In the genomic region with DNA sequence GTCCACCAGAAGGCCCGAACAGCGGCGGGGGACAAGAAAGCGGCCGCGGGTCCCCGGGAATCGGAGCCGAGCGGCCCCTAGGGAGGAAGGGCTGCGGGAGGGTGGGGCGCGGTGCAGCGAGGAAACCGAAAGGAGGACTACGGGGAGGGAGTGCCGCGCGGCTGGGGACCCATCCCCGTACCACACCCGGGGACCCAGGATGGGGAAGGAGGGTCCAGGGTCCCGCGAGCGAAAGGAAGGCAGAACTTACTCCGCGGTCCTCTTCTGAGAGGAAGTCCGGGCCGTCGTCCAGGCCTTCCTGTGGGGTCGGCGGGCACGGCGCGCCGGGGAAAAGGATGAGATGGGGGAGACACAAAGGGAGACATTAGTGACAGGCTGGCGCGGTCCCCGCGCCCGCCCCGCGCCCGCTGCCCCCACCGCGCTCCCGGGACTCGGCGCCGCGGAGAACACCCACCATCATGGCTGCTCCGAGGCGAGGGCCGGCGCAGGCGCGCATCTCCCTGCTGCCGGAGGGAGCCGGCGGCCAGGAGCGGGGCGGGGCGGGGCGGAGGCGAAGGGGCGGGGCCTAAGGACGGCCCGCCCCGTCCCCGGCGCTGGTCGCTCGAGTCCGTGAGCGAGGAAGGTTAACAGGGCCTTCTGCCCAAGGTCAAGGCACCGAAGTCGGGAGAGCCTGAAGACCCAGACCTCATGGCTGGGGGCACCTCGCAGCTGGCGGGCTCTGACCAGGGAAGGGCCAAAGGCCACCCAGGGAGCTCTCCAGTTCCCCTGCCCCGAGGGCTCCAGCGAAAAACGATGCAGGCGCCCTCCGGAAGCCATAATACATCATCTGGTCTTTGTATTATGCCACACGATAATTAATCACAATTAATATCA, we compare ENCODE assay signal across 1 cellular context.
TF ChIP-seq lines count a peak whose summit lies in the region.

Gene SNX6 (minus strand): TSS at position 492 of the 873 bp plus-strand sequence. CDS start 32 bp downstream, at position 460.

TF ChIP-seq in HepG2, 621 proteins besides CTCF, POLR2A, EP300 and RAD21 (continued from another document and continues in another):
- TF ChIP-seq, protein P1, sequence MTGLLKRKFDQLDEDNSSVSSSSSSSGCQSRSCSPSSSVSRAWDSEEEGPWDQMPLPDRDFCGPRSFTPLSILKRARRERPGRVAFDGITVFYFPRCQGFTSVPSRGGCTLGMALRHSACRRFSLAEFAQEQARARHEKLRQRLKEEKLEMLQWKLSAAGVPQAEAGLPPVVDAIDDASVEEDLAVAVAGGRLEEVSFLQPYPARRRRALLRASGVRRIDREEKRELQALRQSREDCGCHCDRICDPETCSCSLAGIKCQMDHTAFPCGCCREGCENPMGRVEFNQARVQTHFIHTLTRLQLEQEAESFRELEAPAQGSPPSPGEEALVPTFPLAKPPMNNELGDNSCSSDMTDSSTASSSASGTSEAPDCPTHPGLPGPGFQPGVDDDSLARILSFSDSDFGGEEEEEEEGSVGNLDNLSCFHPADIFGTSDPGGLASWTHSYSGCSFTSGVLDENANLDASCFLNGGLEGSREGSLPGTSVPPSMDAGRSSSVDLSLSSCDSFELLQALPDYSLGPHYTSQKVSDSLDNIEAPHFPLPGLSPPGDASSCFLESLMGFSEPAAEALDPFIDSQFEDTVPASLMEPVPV (CRISPR knock-in tag; IDR thresholded peaks at IDR 0.05): peak; percentile 60; the same call in 1 of the 2 replicates
- 0 out of 2 replicates have a peak, but pooled peaks have one; percentile 23 for TF ChIP-seq ONECUT2 (CRISPR knock-in tag; IDR thresholded peaks at IDR 0.05)
- TF ChIP-seq ZC3H4 (CRISPR knock-in tag; IDR thresholded peaks at IDR 0.05; ENCODE audit: borderline replicate concordance): no peak; the same call in 1 of the 2 replicates
- TF ChIP-seq, protein P2, sequence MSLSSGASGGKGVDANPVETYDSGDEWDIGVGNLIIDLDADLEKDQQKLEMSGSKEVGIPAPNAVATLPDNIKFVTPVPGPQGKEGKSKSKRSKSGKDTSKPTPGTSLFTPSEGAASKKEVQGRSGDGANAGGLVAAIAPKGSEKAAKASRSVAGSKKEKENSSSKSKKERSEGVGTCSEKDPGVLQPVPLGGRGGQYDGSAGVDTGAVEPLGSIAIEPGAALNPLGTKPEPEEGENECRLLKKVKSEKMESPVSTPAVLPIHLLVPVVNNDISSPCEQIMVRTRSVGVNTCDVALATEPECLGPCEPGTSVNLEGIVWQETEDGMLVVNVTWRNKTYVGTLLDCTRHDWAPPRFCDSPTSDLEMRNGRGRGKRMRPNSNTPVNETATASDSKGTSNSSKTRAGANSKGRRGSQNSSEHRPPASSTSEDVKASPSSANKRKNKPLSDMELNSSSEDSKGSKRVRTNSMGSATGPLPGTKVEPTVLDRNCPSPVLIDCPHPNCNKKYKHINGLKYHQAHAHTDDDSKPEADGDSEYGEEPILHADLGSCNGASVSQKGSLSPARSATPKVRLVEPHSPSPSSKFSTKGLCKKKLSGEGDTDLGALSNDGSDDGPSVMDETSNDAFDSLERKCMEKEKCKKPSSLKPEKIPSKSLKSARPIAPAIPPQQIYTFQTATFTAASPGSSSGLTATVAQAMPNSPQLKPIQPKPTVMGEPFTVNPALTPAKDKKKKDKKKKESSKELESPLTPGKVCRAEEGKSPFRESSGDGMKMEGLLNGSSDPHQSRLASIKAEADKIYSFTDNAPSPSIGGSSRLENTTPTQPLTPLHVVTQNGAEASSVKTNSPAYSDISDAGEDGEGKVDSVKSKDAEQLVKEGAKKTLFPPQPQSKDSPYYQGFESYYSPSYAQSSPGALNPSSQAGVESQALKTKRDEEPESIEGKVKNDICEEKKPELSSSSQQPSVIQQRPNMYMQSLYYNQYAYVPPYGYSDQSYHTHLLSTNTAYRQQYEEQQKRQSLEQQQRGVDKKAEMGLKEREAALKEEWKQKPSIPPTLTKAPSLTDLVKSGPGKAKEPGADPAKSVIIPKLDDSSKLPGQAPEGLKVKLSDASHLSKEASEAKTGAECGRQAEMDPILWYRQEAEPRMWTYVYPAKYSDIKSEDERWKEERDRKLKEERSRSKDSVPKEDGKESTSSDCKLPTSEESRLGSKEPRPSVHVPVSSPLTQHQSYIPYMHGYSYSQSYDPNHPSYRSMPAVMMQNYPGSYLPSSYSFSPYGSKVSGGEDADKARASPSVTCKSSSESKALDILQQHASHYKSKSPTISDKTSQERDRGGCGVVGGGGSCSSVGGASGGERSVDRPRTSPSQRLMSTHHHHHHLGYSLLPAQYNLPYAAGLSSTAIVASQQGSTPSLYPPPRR (CRISPR knock-in tag; IDR thresholded peaks at IDR 0.05; ENCODE audit: borderline replicate concordance): peak; percentile 50
- TF ChIP-seq ISL2 (CRISPR knock-in tag; IDR thresholded peaks at IDR 0.05): peak; percentile 74
- 0 out of 2 replicates have a peak, but pooled peaks have one; percentile 40 for TF ChIP-seq ZBTB3 (CRISPR knock-in tag; IDR thresholded peaks at IDR 0.05; ENCODE audit: borderline replicate concordance, low read depth)
- 0 out of 2 replicates have a peak, but pooled peaks have one; percentile 82 for TF ChIP-seq ZNF674 (CRISPR knock-in tag; IDR thresholded peaks at IDR 0.05; ENCODE audit: low read depth)
- peak; percentile 26; the same call in 1 of the 2 replicates for TF ChIP-seq RCOR2 (CRISPR knock-in tag; IDR thresholded peaks at IDR 0.05)
- TF ChIP-seq TRAFD1 (CRISPR knock-in tag; IDR thresholded peaks at IDR 0.05; ENCODE audit: borderline replicate concordance): peak; percentile 91
- no peak for TF ChIP-seq AHDC1 (CRISPR knock-in tag; IDR thresholded peaks at IDR 0.05; ENCODE audit: borderline replicate concordance)
- no peak; the same call in 1 of the 2 replicates for TF ChIP-seq ZNF251 (CRISPR knock-in tag; IDR thresholded peaks at IDR 0.05)
- no peak for TF ChIP-seq PCBP2 (optimal IDR thresholded peaks at IDR 0.05; ENCODE audit: low read depth, low read length, poor library complexity, severe bottlenecking)
- TF ChIP-seq SMAD3 (CRISPR knock-in tag; IDR thresholded peaks at IDR 0.05): peak; percentile 20
- TF ChIP-seq PAF1 (CRISPR knock-in tag; IDR thresholded peaks at IDR 0.05): no peak
- no peak for TF ChIP-seq ARNT (IDR thresholded peaks at IDR 0.05)
- TF ChIP-seq MAFG (CRISPR knock-in tag; IDR thresholded peaks at IDR 0.05): peak; percentile 49; the same call in 1 of the 2 replicates
- TF ChIP-seq ZNF501 (CRISPR knock-in tag; IDR thresholded peaks at IDR 0.05): peak; percentile 99
- no peak; the same call in 1 of the 2 replicates for TF ChIP-seq NCOA1 (CRISPR knock-in tag; IDR thresholded peaks at IDR 0.05)
- TF ChIP-seq FOXK1 (CRISPR knock-in tag; IDR thresholded peaks at IDR 0.05; ENCODE audit: borderline replicate concordance, low read depth): no peak
- TF ChIP-seq, protein P3, sequence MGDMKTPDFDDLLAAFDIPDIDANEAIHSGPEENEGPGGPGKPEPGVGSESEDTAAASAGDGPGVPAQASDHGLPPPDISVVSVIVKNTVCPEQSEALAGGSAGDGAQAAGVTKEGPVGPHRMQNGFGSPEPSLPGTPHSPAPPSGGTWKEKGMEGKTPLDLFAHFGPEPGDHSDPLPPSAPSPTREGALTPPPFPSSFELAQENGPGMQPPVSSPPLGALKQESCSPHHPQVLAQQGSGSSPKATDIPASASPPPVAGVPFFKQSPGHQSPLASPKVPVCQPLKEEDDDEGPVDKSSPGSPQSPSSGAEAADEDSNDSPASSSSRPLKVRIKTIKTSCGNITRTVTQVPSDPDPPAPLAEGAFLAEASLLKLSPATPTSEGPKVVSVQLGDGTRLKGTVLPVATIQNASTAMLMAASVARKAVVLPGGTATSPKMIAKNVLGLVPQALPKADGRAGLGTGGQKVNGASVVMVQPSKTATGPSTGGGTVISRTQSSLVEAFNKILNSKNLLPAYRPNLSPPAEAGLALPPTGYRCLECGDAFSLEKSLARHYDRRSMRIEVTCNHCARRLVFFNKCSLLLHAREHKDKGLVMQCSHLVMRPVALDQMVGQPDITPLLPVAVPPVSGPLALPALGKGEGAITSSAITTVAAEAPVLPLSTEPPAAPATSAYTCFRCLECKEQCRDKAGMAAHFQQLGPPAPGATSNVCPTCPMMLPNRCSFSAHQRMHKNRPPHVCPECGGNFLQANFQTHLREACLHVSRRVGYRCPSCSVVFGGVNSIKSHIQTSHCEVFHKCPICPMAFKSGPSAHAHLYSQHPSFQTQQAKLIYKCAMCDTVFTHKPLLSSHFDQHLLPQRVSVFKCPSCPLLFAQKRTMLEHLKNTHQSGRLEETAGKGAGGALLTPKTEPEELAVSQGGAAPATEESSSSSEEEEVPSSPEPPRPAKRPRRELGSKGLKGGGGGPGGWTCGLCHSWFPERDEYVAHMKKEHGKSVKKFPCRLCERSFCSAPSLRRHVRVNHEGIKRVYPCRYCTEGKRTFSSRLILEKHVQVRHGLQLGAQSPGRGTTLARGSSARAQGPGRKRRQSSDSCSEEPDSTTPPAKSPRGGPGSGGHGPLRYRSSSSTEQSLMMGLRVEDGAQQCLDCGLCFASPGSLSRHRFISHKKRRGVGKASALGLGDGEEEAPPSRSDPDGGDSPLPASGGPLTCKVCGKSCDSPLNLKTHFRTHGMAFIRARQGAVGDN (CRISPR knock-in tag; IDR thresholded peaks at IDR 0.05): peak; percentile 92
- TF ChIP-seq, protein P4, sequence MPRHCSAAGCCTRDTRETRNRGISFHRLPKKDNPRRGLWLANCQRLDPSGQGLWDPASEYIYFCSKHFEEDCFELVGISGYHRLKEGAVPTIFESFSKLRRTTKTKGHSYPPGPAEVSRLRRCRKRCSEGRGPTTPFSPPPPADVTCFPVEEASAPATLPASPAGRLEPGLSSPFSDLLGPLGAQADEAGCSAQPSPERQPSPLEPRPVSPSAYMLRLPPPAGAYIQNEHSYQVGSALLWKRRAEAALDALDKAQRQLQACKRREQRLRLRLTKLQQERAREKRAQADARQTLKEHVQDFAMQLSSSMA (CRISPR knock-in tag; IDR thresholded peaks at IDR 0.05): peak; percentile 94
- TF ChIP-seq, protein P5, sequence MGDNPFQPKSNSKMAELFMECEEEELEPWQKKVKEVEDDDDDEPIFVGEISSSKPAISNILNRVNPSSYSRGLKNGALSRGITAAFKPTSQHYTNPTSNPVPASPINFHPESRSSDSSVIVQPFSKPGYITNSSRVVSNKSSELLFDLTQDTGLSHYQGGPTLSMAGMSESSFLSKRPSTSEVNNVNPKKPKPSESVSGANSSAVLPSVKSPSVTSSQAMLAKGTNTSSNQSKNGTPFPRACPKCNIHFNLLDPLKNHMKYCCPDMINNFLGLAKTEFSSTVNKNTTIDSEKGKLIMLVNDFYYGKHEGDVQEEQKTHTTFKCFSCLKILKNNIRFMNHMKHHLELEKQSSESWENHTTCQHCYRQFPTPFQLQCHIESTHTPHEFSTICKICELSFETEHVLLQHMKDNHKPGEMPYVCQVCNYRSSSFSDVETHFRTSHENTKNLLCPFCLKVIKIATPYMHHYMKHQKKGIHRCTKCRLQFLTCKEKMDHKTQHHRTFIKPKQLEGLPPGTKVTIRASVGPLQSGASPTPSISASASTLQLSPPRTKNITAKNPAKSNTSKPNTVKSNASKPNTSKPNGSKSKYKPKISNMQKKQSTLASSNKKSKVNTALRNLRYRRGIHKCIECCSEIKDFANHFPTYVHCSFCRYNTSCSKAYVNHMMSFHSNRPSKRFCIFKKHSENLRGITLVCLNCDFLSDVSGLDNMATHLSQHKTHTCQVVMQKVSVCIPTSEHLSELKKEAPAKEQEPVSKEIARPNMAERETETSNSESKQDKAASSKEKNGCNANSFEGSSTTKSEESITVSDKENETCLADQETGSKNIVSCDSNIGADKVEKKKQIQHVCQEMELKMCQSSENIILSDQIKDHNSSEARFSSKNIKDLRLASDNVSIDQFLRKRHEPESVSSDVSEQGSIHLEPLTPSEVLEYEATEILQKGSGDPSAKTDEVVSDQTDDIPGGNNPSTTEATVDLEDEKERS (CRISPR knock-in tag; IDR thresholded peaks at IDR 0.05): peak; percentile 7; the same call in 1 of the 2 replicates
- TF ChIP-seq, protein P6, sequence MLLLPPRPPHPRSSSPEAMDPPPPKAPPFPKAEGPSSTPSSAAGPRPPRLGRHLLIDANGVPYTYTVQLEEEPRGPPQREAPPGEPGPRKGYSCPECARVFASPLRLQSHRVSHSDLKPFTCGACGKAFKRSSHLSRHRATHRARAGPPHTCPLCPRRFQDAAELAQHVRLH (CRISPR knock-in tag; IDR thresholded peaks at IDR 0.05; ENCODE audit: borderline replicate concordance, low read depth): no peak; the same call in 1 of the 2 replicates
- no peak for TF ChIP-seq GPN1 (CRISPR knock-in tag; IDR thresholded peaks at IDR 0.05; ENCODE audit: borderline replicate concordance)
- no peak; the same call in 1 of the 2 replicates for TF ChIP-seq MTF2 (CRISPR knock-in tag; IDR thresholded peaks at IDR 0.05; ENCODE audit: borderline replicate concordance)
